28 cellular contexts compared by ENCODE assay signal in genomic region chr12:31605531-31605930, GRCh38. TPM values are rescaled to one million over a fixed set of nuclear protein-coding genes. Genes with fewer than 3 reads are reported as not detected.
A peak's percentile ranks its signal among the peaks of the same experiment; 100 is the strongest.
DNase-seq lines count a peak whose midpoint lies in the region; ATAC-seq and TF ChIP-seq lines count a peak whose summit lies in the region.
"Had no signal": no experiment of that assay in that cellular context is flagged by ENCODE, and none has a peak within 500 bp of the region (broad histone marks: within the 10 kb centered on the region; RNA-seq: fewer than 3 reads in every experiment).

No MANE protein-coding gene starts in this region.

- H3K9me3 ChIP-seq in SU-DHL-6 (ENCODE audit: insufficient read depth, low read length): peaks cover 24% of the 10 kb centered on the region; the same call in 1 of the 2 replicates
- peaks cover 0 to 8% (median 0%) of the 10 kb centered on the region in 3 donors for H3K9me3 ChIP-seq in gastrocnemius medialis

- H3K9ac ChIP-seq in SU-DHL-6 (ENCODE audit: low read length): no peak overlapping the region

- peaks cover 46% of the 10 kb centered on the region for H3F3A ChIP-seq in SU-DHL-6 (ENCODE audit: insufficient read depth)

- no peaks in the 10 kb centered on the region for H3K4me1 ChIP-seq in gastrocnemius medialis
- H3K4me1 ChIP-seq: SJSA1 had no signal

- peak overlapping the region; percentile 38 for H2AFZ ChIP-seq in SU-DHL-6 (ENCODE audit: low read depth, low read length, severe bottlenecking)

- no peaks in the 10 kb centered on the region for H3K9me2 ChIP-seq in SU-DHL-6 (replicated peaks; ENCODE audit: insufficient read depth, low read length)

- peaks cover 7% of the 10 kb centered on the region for H3K4me1 Mint-ChIP-seq in osteocyte (ENCODE audit: unreplicated experiment)
- H3K4me1 Mint-ChIP-seq: CD8-positive, alpha-beta memory T cell had no signal

- H3K27ac ChIP-seq in SU-DHL-6 (ENCODE audit: low read depth, low read length) (peak overlapping the region; percentile 98), gastrocnemius medialis (no peak overlapping the region)
- H3K27ac ChIP-seq: 22Rv1, C4-2B, HL-60, SJSA1 had no signal

- no peaks in the 10 kb centered on the region for H3K79me2 ChIP-seq in SU-DHL-6 (ENCODE audit: insufficient read depth, low read length)

- H3K36me3 Mint-ChIP-seq in osteocyte (ENCODE audit: unreplicated experiment): no peaks in the 10 kb centered on the region

- H4K20me1 ChIP-seq in SU-DHL-6 (ENCODE audit: low read depth, low read length): no peaks in the 10 kb centered on the region

- H3K36me3 ChIP-seq in SU-DHL-6 (ENCODE audit: low read length) (0 out of 2 replicates have a peak, but pooled peaks cover 4% of the 10 kb centered on the region), gastrocnemius medialis (no peaks in the 10 kb centered on the region)
- H3K36me3 ChIP-seq: SJSA1 had no signal

- DNase-seq in NCI-H524 (lab: John Stamatoyannopoulos, UW): peak; percentile 1 to 24
- DNase-seq in NCI-H524 treated with DMSO at 0.1 percent for 48 hours (lab: John Stamatoyannopoulos, UW): no peak
- peak; percentile 42 for DNase-seq in D341Med (ENCODE audit: low spot score)
- peak; percentile 71 for DNase-seq in NCI-H82 (lab: John Stamatoyannopoulos, UW)
- no peak for DNase-seq in anterior cingulate cortex (lab: John Stamatoyannopoulos, UW)
- DNase-seq in gastrocnemius medialis: no peak
- DNase-seq in osteocyte (ENCODE audit: extremely low spot score, unreplicated experiment): no peak
- DNase-seq: CD8-positive, alpha-beta memory T cell; DMS153; DND-41; Karpas-422; NCI-H1092 treated with DMSO at 0.1 percent for 48 hours; NCI-H1436; NCI-H187; NCI-H2081 treated with DMSO at 0.1 percent for 48 hours; NCI-H2171 treated with DMSO at 0.1 percent for 48 hours; NCI-H345; NCI-H510A treated with DMSO at 0.1 percent for 48 hours; NCI-H774; PC-3; SW 1271 had no signal

- in situ Hi-C loops in gastrocnemius medialis (cut with MboI; ENCODE audit: low sequenced_read_pairs in 4 of 4): no loop called here

- H3K4me2 ChIP-seq in SU-DHL-6 (ENCODE audit: low read depth, low read length, poor library complexity, severe bottlenecking): peak overlapping the region; percentile 96

- H3K9me3 Mint-ChIP-seq in osteocyte (ENCODE audit: unreplicated experiment): peaks cover 9% of the 10 kb centered on the region

- TF ChIP-seq POLR2A in gastrocnemius medialis (IDR thresholded peaks at IDR 0.05): no peak

- H3K27me3 ChIP-seq in SU-DHL-6 (ENCODE audit: low read length) (no peaks in the 10 kb centered on the region), gastrocnemius medialis (no peaks in the 10 kb centered on the region)
- H3K27me3 ChIP-seq: SJSA1 had no signal

- no peaks in the 10 kb centered on the region for H3K27me3 Mint-ChIP-seq in osteocyte (ENCODE audit: unreplicated experiment)
- H3K27me3 Mint-ChIP-seq: B cell had no signal

- no peak for ATAC-seq in gastrocnemius medialis
- ATAC-seq: HCT116, PC-3 had no signal

- no peak overlapping the region for H3K27ac Mint-ChIP-seq in osteocyte (ENCODE audit: unreplicated experiment)
- H3K27ac Mint-ChIP-seq: CD8-positive, alpha-beta memory T cell had no signal

- no peak overlapping the region for H3K4me3 Mint-ChIP-seq in osteocyte (ENCODE audit: unreplicated experiment)
- H3K4me3 Mint-ChIP-seq: CD8-positive, alpha-beta memory T cell had no signal

- H3K4me3 ChIP-seq in SU-DHL-6 (ENCODE audit: insufficient read depth, low read length, poor library complexity, severe bottlenecking) (no peak overlapping the region), gastrocnemius medialis (no peak overlapping the region)
- H3K4me3 ChIP-seq: SJSA1 had no signal

- intact Hi-C loops in gastrocnemius medialis (cut with DNase I; ENCODE audit: low total_unique reads): no loop called here

- TF ChIP-seq CTCF in SU-DHL-6 (IDR thresholded peaks at IDR 0.05; ENCODE audit: insufficient read depth, low read length, poor library complexity, severe bottlenecking): no peak
- TF ChIP-seq CTCF in gastrocnemius medialis (IDR thresholded peaks at IDR 0.05 in 4 of 5, conservative IDR thresholded peaks at IDR 0.05 in 1 of 5): no peak
- no peak for TF ChIP-seq CTCF in osteocyte (IDR thresholded peaks at IDR 0.05)

RNA-seq across cellular contexts. Expression of gene DENND5B, which starts 14.6 kb away (rescaled TPM):
- total RNA-seq in gastrocnemius medialis (10 to 100 TPM; 12.5 to 33.7 (median 26.7) TPM), osteocyte (17.8 and 20.3 TPM in 2 replicates)

RNA-seq across cellular contexts. Expression of gene ETFBKMT, which starts 54.0 kb away (rescaled TPM):
- total RNA-seq in gastrocnemius medialis: 10 to 100 TPM in 1 of 4 donors, 1 to 10 TPM in 3; 2.6 to 13.5 (median 5.0) TPM
- 3.7 and 4.7 TPM in 2 replicates for total RNA-seq in osteocyte

Comparison
In these comparisons a context has a peak if more than half of its experiments do, and no peak if none do; other contexts are left out.
1. DNase-seq: peak in NCI-H524 (2 of 2), D341Med (single experiment) and NCI-H82 (single experiment); none in NCI-H524 treated with DMSO at 0.1 percent for 48 hours (single experiment), anterior cingulate cortex (0 of 58), gastrocnemius medialis (0 of 2) and osteocyte (single experiment).